1 cellular context compared by ENCODE assay signal in genomic region chr1:33045246-33045645, GRCh38.
TF ChIP-seq lines count a peak whose summit lies in the region.

No MANE protein-coding gene starts in this region.

TF ChIP-seq in K562, 482 proteins besides CTCF, POLR2A, EP300 and RAD21 (continued from another document):
- TF ChIP-seq PRDM10 (IDR thresholded peaks at IDR 0.05; ENCODE audit: partially characterized antibody) (no peak), U2AF2 (optimal IDR thresholded peaks at IDR 0.05; ENCODE audit: low read depth, low read length) (no peak), COPS2 (conservative IDR thresholded peaks at IDR 0.05) (no peak), ZNF384 (IDR thresholded peaks at IDR 0.05; ENCODE audit: low read depth, low read length) (no peak), ZFP30 (CRISPR knock-in tag; IDR thresholded peaks at IDR 0.05; ENCODE audit: borderline replicate concordance) (no peak), RHOXF2B (CRISPR knock-in tag; conservative IDR thresholded peaks at IDR 0.05) (no peak), ESRRB (CRISPR knock-in tag; IDR thresholded peaks at IDR 0.05; ENCODE audit: borderline replicate concordance) (no peak), KDM4B (IDR thresholded peaks at IDR 0.05; ENCODE audit: borderline replicate concordance in 2 of 2, low read depth in 1 of 2) (no peak), CBX8 (IDR thresholded peaks at IDR 0.05; ENCODE audit: borderline replicate concordance, extremely low read depth, low read depth, low read length, poor library complexity, severe bottlenecking) (no peak), ZNF584 (CRISPR knock-in tag; IDR thresholded peaks at IDR 0.05; ENCODE audit: low read depth) (0 out of 2 replicates have a peak, but pooled peaks have one; percentile 38), MLX (CRISPR knock-in tag; conservative IDR thresholded peaks at IDR 0.05) (no peak), E4F1 (CRISPR knock-in tag; IDR thresholded peaks at IDR 0.05; ENCODE audit: borderline replicate concordance) (no peak), TOE1 (IDR thresholded peaks at IDR 0.05; ENCODE audit: borderline replicate concordance) (peak; percentile 88), TOE1 (CRISPR knock-in tag; IDR thresholded peaks at IDR 0.05; ENCODE audit: borderline replicate concordance, low read depth) (no peak), TFE3 (CRISPR knock-in tag; IDR thresholded peaks at IDR 0.05) (peak; percentile 91), NRF1 (conservative IDR thresholded peaks at IDR 0.05 in 1 of 2, IDR thresholded peaks at IDR 0.05 in 1 of 2) (0 out of 4 replicates have a peak, but pooled peaks of 1 of the 2 experiments have one; percentile 7), ZNF184 (CRISPR knock-in tag; IDR thresholded peaks at IDR 0.05) (no peak), ZBTB17 (CRISPR knock-in tag; IDR thresholded peaks at IDR 0.05) (no peak)
- TF ChIP-seq, protein P1, sequence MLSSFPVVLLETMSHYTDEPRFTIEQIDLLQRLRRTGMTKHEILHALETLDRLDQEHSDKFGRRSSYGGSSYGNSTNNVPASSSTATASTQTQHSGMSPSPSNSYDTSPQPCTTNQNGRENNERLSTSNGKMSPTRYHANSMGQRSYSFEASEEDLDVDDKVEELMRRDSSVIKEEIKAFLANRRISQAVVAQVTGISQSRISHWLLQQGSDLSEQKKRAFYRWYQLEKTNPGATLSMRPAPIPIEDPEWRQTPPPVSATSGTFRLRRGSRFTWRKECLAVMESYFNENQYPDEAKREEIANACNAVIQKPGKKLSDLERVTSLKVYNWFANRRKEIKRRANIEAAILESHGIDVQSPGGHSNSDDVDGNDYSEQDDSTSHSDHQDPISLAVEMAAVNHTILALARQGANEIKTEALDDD (IDR thresholded peaks at IDR 0.05): no peak
TF ChIP-seq in K562: peak in this region for 12.
